ENCODE assay signal across 2 cellular contexts in genomic region chr2:237962432-237963084, GRCh38.
TF ChIP-seq lines count a peak whose summit lies in the region.

No MANE protein-coding gene starts in this region.

TF ChIP-seq in HEK293, 187 proteins besides CTCF, POLR2A, EP300 and RAD21:
- no peak for TF ChIP-seq ZNF521 (tag by site-specific recombination; IDR thresholded peaks at IDR 0.05)
- TF ChIP-seq TRIM28 (IDR thresholded peaks at IDR 0.05; ENCODE audit: borderline replicate concordance, low read length), result peak; percentile 82; the same call in 1 of the 2 replicates
- peak; percentile 96 for TF ChIP-seq SETDB1 (IDR thresholded peaks at IDR 0.05; ENCODE audit: insufficient read length, low read length)

TF ChIP-seq in K562, 482 proteins besides CTCF, POLR2A, EP300 and RAD21:
- TF ChIP-seq BRCA1 (IDR thresholded peaks at IDR 0.05), result no peak
- TF ChIP-seq BRCA1 (CRISPR knock-in tag; IDR thresholded peaks at IDR 0.05), result no peak
- TF ChIP-seq USF2 (CRISPR knock-in tag; IDR thresholded peaks at IDR 0.05), result no peak
- peak; percentile 99 for TF ChIP-seq ZNF280A (IDR thresholded peaks at IDR 0.05; ENCODE audit: low read depth, partially characterized antibody)
- TF ChIP-seq TRIM24 (IDR thresholded peaks at IDR 0.05), result peak in 1 of 2 experiments; percentile 88; a peak in 2 of 4 replicates
- TF ChIP-seq XRCC3 (IDR thresholded peaks at IDR 0.05), result peak; percentile 95
- no peak for TF ChIP-seq COPS2 (conservative IDR thresholded peaks at IDR 0.05)
- no peak for TF ChIP-seq CEBPB (tag; IDR thresholded peaks at IDR 0.05)
- TF ChIP-seq JUN (IDR thresholded peaks at IDR 0.05; ENCODE audit: borderline replicate concordance, low read depth, low read length), result peak; percentile 40; the same call in 1 of the 2 replicates
- no peak for TF ChIP-seq JUN (CRISPR knock-in tag; IDR thresholded peaks at IDR 0.05; ENCODE audit: borderline replicate concordance)
- TF ChIP-seq ARNT (IDR thresholded peaks at IDR 0.05), result peak in 1 of 2 experiments; percentile 46; a peak in 1 of 4 replicates
- no peak for TF ChIP-seq ILK (tag; IDR thresholded peaks at IDR 0.05; ENCODE audit: borderline replicate concordance, low read depth)
- TF ChIP-seq CEBPG (CRISPR knock-in tag; IDR thresholded peaks at IDR 0.05), result 0 out of 2 replicates have a peak, but pooled peaks have one; percentile 28
- no peak for TF ChIP-seq CEBPG (tag; conservative IDR thresholded peaks at IDR 0.05 in 1 of 2, IDR thresholded peaks at IDR 0.05 in 1 of 2)
- peak; percentile 56 to 99 for TF ChIP-seq CBX3 (IDR thresholded peaks at IDR 0.05; ENCODE audit: borderline replicate concordance in 1 of 2, low read length in 2 of 2)
- peak; percentile 99 for TF ChIP-seq CBX5 (IDR thresholded peaks at IDR 0.05; ENCODE audit: borderline replicate concordance, low read depth)
- no peak for TF ChIP-seq BRD4 (IDR thresholded peaks at IDR 0.05)
- peak; percentile 83 for TF ChIP-seq ZEB2 (IDR thresholded peaks at IDR 0.05)
- TF ChIP-seq L3MBTL2 (IDR thresholded peaks at IDR 0.05), result no peak
- TF ChIP-seq TRIM28 (IDR thresholded peaks at IDR 0.05), result peak; percentile 99
- TF ChIP-seq CBX1 (IDR thresholded peaks at IDR 0.05; ENCODE audit: low read depth), result peak; percentile 55; the same call in 1 of the 2 replicates
- TF ChIP-seq ZNF561 (CRISPR knock-in tag; conservative IDR thresholded peaks at IDR 0.05), result peak; percentile 91
- TF ChIP-seq PPARD (CRISPR knock-in tag; IDR thresholded peaks at IDR 0.05), result no peak
